Comparison of ENCODE assay signal across 1 cellular context in genomic region chr6:30619561-30619960, GRCh38.
TF ChIP-seq lines count a peak whose summit lies in the region.

No MANE protein-coding gene starts in this region.

TF ChIP-seq in A549, 52 proteins besides CTCF, POLR2A, EP300 and RAD21:
- TF ChIP-seq HES2 (IDR thresholded peaks at IDR 0.05), result no peak
- TF ChIP-seq JUNB (IDR thresholded peaks at IDR 0.05), result no peak
- TF ChIP-seq MAZ (IDR thresholded peaks at IDR 0.05; ENCODE audit: borderline replicate concordance, low read depth, low read length), result no peak
- no peak for TF ChIP-seq NPAS2 (CRISPR knock-in tag; IDR thresholded peaks at IDR 0.05; ENCODE audit: borderline replicate concordance)
